In the genomic region with DNA sequence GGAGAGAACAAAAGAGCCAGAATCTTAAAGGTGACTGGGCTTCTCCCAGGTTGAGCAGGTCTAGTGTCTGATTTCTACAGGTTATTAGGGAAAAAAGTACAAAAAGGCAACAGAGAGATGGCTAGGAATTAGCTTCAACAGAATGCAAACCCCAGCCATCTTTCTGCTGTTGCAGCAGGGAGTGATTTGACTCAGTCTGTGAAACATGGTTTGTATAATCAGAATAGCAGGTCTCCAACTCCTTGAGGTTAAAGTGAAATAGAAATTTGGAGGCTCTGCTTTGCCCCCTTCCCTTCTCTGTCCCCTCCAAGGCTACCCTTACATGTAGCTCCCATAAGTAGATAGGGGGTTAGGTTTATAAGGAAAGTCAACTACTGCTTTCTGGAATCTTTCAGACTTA, we compare ENCODE assay signal across 22 cellular contexts.
DNase-seq lines count a peak whose midpoint lies in the region; ATAC-seq and TF ChIP-seq lines count a peak whose summit lies in the region.
"Had no signal": no experiment of that assay in that cellular context is flagged by ENCODE, and none has a peak within 500 bp of the region (broad histone marks: within the 10 kb centered on the region; RNA-seq: fewer than 3 reads in every experiment).

No MANE protein-coding gene starts in this region.

- peaks cover 0 to 41% (median 6%) of the 10 kb centered on the region in 3 donors for H3K4me1 ChIP-seq in esophagus squamous epithelium
- peaks cover 7 to 42% of the 10 kb centered on the region in 2 donors for H3K4me1 ChIP-seq in thoracic aorta (ENCODE audit: control insufficient read depth in 1 of 2, low read depth in 2 of 2)
- no peaks in the 10 kb centered on the region for H3K4me1 ChIP-seq in Karpas-422 (ENCODE audit: low read length)
- H3K4me1 ChIP-seq: pancreas had no signal

- H3K36me3 Mint-ChIP-seq in activated CD4-positive, alpha-beta memory T cell treated with anti-CD3 and anti-CD28 coated beads, Interleukin-2, amount 10 ng/mL, durations not matched to agents 7 days and 5 days (ENCODE audit: low read depth), result no peaks in the 10 kb centered on the region
- no peaks in the 10 kb centered on the region for H3K36me3 Mint-ChIP-seq in activated CD4-positive, alpha-beta memory T cell treated with anti-CD3 and anti-CD28 coated beads for 36 hours

- no peaks in the 10 kb centered on the region for H3K27me3 Mint-ChIP-seq in activated CD4-positive, alpha-beta memory T cell treated with anti-CD3 and anti-CD28 coated beads, Interleukin-2, amount 10 ng/mL, durations not matched to agents 7 days and 5 days
- H3K27me3 Mint-ChIP-seq in activated CD4-positive, alpha-beta memory T cell treated with anti-CD3 and anti-CD28 coated beads for 36 hours, result no peaks in the 10 kb centered on the region
- H3K27me3 Mint-ChIP-seq: T-cell had no signal

- no peak for TF ChIP-seq POLR2A in esophagus squamous epithelium (IDR thresholded peaks at IDR 0.05)

- no peak overlapping the region for H2AFZ ChIP-seq in Karpas-422 (ENCODE audit: low read length)

- H3K27ac ChIP-seq in esophagus squamous epithelium (peak overlapping the region in 3 of 4 donors; percentile 31 to 73 (median 58)), thoracic aorta (peak overlapping the region; percentile 87 to 96), Karpas-422 (ENCODE audit: low read length) (no peak overlapping the region)
- H3K27ac ChIP-seq: 22Rv1, pancreas had no signal

- TF ChIP-seq CTCF in esophagus squamous epithelium (IDR thresholded peaks at IDR 0.05), result no peak
- no peak for TF ChIP-seq CTCF in thoracic aorta (IDR thresholded peaks at IDR 0.05)
- no peak for TF ChIP-seq CTCF in GM10266 (IDR thresholded peaks at IDR 0.05; ENCODE audit: control insufficient read depth, insufficient read depth, low read depth, missing control alignments)

- H3K4me3 Mint-ChIP-seq in activated CD4-positive, alpha-beta memory T cell treated with anti-CD3 and anti-CD28 coated beads, Interleukin-2, amount 10 ng/mL, durations not matched to agents 7 days and 5 days, result no peak overlapping the region
- no peak overlapping the region for H3K4me3 Mint-ChIP-seq in activated CD4-positive, alpha-beta memory T cell treated with anti-CD3 and anti-CD28 coated beads for 36 hours
- H3K4me3 Mint-ChIP-seq: T-cell had no signal

- H3K79me2 ChIP-seq in Karpas-422 (ENCODE audit: low read length), result no peaks in the 10 kb centered on the region

- H3K9me3 Mint-ChIP-seq in activated CD4-positive, alpha-beta memory T cell treated with anti-CD3 and anti-CD28 coated beads, Interleukin-2, amount 10 ng/mL, durations not matched to agents 7 days and 5 days, result no peaks in the 10 kb centered on the region
- H3K9me3 Mint-ChIP-seq in activated CD4-positive, alpha-beta memory T cell treated with anti-CD3 and anti-CD28 coated beads for 36 hours, result peaks cover 4% of the 10 kb centered on the region
- H3K9me3 Mint-ChIP-seq: T-cell had no signal

- H3K9ac ChIP-seq in Karpas-422 (ENCODE audit: low read length), result no peak overlapping the region

- no peaks in the 10 kb centered on the region for H3K9me2 ChIP-seq in Karpas-422 (replicated peaks; ENCODE audit: insufficient read depth, low read length)

- H3K36me3 ChIP-seq in esophagus squamous epithelium (no peaks in the 10 kb centered on the region), thoracic aorta (no peaks in the 10 kb centered on the region), Karpas-422 (ENCODE audit: insufficient read depth, low read length) (no peaks in the 10 kb centered on the region)
- H3K36me3 ChIP-seq: BE2C, pancreas had no signal

- H3K4me1 Mint-ChIP-seq in activated CD4-positive, alpha-beta memory T cell treated with anti-CD3 and anti-CD28 coated beads, Interleukin-2, amount 10 ng/mL, durations not matched to agents 7 days and 5 days, result peaks cover 24% of the 10 kb centered on the region
- H3K4me1 Mint-ChIP-seq in activated CD4-positive, alpha-beta memory T cell treated with anti-CD3 and anti-CD28 coated beads for 36 hours (ENCODE audit: low read depth), result peaks cover 5% of the 10 kb centered on the region

- DNase-seq in activated CD4-positive, alpha-beta memory T cell treated with anti-CD3 and anti-CD28 coated beads, Interleukin-2, amount 10 ng/mL, durations not matched to agents 7 days and 5 days, result no peak
- DNase-seq in activated CD4-positive, alpha-beta memory T cell treated with anti-CD3 and anti-CD28 coated beads for 36 hours, result no peak
- DNase-seq in esophagus squamous epithelium (lab: John Stamatoyannopoulos, UW), result no peak
- DNase-seq in thoracic aorta (ENCODE audit: low spot score), result no peak
- no peak for DNase-seq in Karpas-422
- DNase-seq in GM10266 (ENCODE audit: extremely low spot score), result no peak
- DNase-seq in NK-92 (lab: John Stamatoyannopoulos, UW; ENCODE audit: unreplicated experiment), result no peak
- DNase-seq: activated CD4-positive, alpha-beta T cell treated with anti-CD3 and anti-CD28 coated beads for 48 hours; activated CD8-positive, alpha-beta memory T cell treated with anti-CD3 and anti-CD28 coated beads, Interleukin-2, amount 50 U/mL, for 4 hours; activated gamma-delta T cell; BE2C; effector memory CD4-positive, alpha-beta T cell; KBM-7; NCI-H2081 treated with DMSO at 0.1 percent for 48 hours; NCI-H526; pancreas; SIG-M5; stimulated activated CD4-positive, alpha-beta T cell treated with anti-CD3 and anti-CD28 coated beads, Interleukin-1b, Interleukin-23, amount 100 ng/mL, for 48 hours; stimulated activated naive CD4-positive, alpha-beta T cell; T-cell had no signal

- intact Hi-C loops in activated CD4-positive, alpha-beta memory T cell treated with anti-CD3 and anti-CD28 coated beads for 36 hours (cut with micrococcal nuclease), result no loop called here
- intact Hi-C loops in esophagus squamous epithelium (cut with DNase I), result no loop called here

- POLR2A ChIA-PET in activated CD4-positive, alpha-beta memory T cell treated with anti-CD3 and anti-CD28 coated beads, Interleukin-2, amount 10 ng/mL, durations not matched to agents 7 days and 5 days (lab: Charles Lee), result no interaction called here
- POLR2A ChIA-PET in activated CD4-positive, alpha-beta memory T cell treated with anti-CD3 and anti-CD28 coated beads for 36 hours (lab: Charles Lee), result no interaction called here

- CTCF ChIA-PET in activated CD4-positive, alpha-beta memory T cell treated with anti-CD3 and anti-CD28 coated beads, Interleukin-2, amount 10 ng/mL, durations not matched to agents 7 days and 5 days (lab: Charles Lee), result interaction anchor here (0.6 kb wide), 1 partner anchor 91 kb away, joined by 4 read pairs; no protein-coding TSS in a partner anchor
- CTCF ChIA-PET in activated CD4-positive, alpha-beta memory T cell treated with anti-CD3 and anti-CD28 coated beads for 36 hours (lab: Charles Lee), result no interaction called here

- peak overlapping the region in 3 of 4 donors; percentile 9 to 46 (median 19) for H3K4me3 ChIP-seq in esophagus squamous epithelium
- H3K4me3 ChIP-seq in thoracic aorta, result peak overlapping the region; percentile 74
- H3K4me3 ChIP-seq in Karpas-422 (ENCODE audit: low read length), result no peak overlapping the region
- H3K4me3 ChIP-seq: pancreas had no signal

- H3K4me2 ChIP-seq in Karpas-422 (ENCODE audit: low read depth, low read length, poor library complexity, severe bottlenecking), result no peak overlapping the region

- ATAC-seq in HG03378 (IDR thresholded peaks at IDR 0.05; ENCODE audit: unreplicated experiment) (peak; percentile 42), thoracic aorta (ENCODE audit: insufficient number of reproducible peaks, low FRiP score, low read depth) (no peak)
- ATAC-seq: pancreas, T-cell had no signal

- H3K27me3 ChIP-seq in esophagus squamous epithelium, result no peaks in the 10 kb centered on the region
- no peaks in the 10 kb centered on the region for H3K27me3 ChIP-seq in thoracic aorta (replicated peaks; ENCODE audit: insufficient read depth)
- H3K27me3 ChIP-seq in Karpas-422 (ENCODE audit: low read length), result no peaks in the 10 kb centered on the region
- H3K27me3 ChIP-seq: BE2C, pancreas had no signal

- H4K20me1 ChIP-seq in Karpas-422 (ENCODE audit: insufficient read depth, low read depth, low read length), result no peaks in the 10 kb centered on the region

- H3K9me3 ChIP-seq in esophagus squamous epithelium (no peaks in the 10 kb centered on the region), thoracic aorta (no peaks in the 10 kb centered on the region), Karpas-422 (ENCODE audit: low read length) (no peaks in the 10 kb centered on the region)
- H3K9me3 ChIP-seq: BE2C, pancreas had no signal

- peak overlapping the region; percentile 1 for H3K27ac Mint-ChIP-seq in activated CD4-positive, alpha-beta memory T cell treated with anti-CD3 and anti-CD28 coated beads, Interleukin-2, amount 10 ng/mL, durations not matched to agents 7 days and 5 days
- H3K27ac Mint-ChIP-seq in activated CD4-positive, alpha-beta memory T cell treated with anti-CD3 and anti-CD28 coated beads for 36 hours, result no peak overlapping the region
- H3K27ac Mint-ChIP-seq: T-cell had no signal
